In the genomic region with DNA sequence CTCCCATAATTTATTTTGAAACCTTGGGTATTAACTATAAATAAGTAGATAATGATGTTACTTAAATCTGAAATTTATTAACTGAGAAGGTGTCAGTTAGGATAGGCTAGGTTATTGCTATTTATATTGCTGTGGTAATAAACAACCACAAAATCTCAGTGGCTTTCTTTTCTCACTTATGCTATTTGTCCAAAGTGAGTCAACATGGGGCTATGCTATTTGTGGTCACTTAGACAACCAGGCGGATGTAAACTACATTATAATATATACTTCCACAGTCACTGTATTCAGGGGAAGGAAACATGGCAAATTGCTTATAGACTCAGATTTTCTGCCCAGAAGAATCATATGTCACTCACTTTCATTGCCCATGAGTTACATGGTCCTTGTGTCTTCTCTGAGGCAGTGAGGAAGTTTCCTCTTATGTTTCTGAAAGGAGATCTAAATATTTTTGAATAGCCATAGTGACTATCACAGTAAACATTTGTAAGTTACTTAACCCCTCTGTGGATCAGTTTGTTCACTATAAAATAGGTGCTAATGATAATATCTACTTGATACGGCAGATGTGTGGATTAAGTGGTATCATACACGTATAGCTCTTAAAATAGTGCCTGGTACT, we compare ENCODE assay signal across 10 cellular contexts. TPM values are rescaled to one million over a fixed set of nuclear protein-coding genes. Genes with fewer than 3 reads are reported as not detected.
A peak's percentile ranks its signal among the peaks of the same experiment; 100 is the strongest.
DNase-seq lines count a peak whose midpoint lies in the region; ATAC-seq and TF ChIP-seq lines count a peak whose summit lies in the region.
"Had no signal": no experiment of that assay in that cellular context is flagged by ENCODE, and none has a peak within 500 bp of the region (broad histone marks: within the 10 kb centered on the region; RNA-seq: fewer than 3 reads in every experiment).

No MANE protein-coding gene starts in this region.

- H3K9me3 Mint-ChIP-seq in activated naive CD8-positive, alpha-beta T cell treated with anti-CD3 and anti-CD28 coated beads, Interleukin-2, amount 50 U/mL, for 24 hours: no peaks in the 10 kb centered on the region
- H3K9me3 Mint-ChIP-seq in activated naive CD8-positive, alpha-beta T cell treated with anti-CD3 and anti-CD28 coated beads for 36 hours: no peaks in the 10 kb centered on the region
- no peaks in the 10 kb centered on the region for H3K9me3 Mint-ChIP-seq in chondrocyte (ENCODE audit: low read depth)
- H3K9me3 Mint-ChIP-seq: activated T-helper 17 cell treated with anti-CD3 and anti-CD28 coated beads, Interleukin-2, amount 50 U/mL, for 72 hours had no signal

- H3K27me3 Mint-ChIP-seq in activated naive CD8-positive, alpha-beta T cell treated with anti-CD3 and anti-CD28 coated beads, Interleukin-2, amount 50 U/mL, for 24 hours: no peaks in the 10 kb centered on the region
- no peaks in the 10 kb centered on the region for H3K27me3 Mint-ChIP-seq in activated naive CD8-positive, alpha-beta T cell treated with anti-CD3 and anti-CD28 coated beads for 36 hours
- no peaks in the 10 kb centered on the region for H3K27me3 Mint-ChIP-seq in chondrocyte (ENCODE audit: low read depth)
- H3K27me3 Mint-ChIP-seq: activated T-helper 17 cell treated with anti-CD3 and anti-CD28 coated beads, Interleukin-2, amount 50 U/mL, for 72 hours had no signal

- H3K36me3 Mint-ChIP-seq in activated naive CD8-positive, alpha-beta T cell treated with anti-CD3 and anti-CD28 coated beads, Interleukin-2, amount 50 U/mL, for 24 hours (ENCODE audit: low read depth): peaks cover 3% of the 10 kb centered on the region
- H3K36me3 Mint-ChIP-seq in activated naive CD8-positive, alpha-beta T cell treated with anti-CD3 and anti-CD28 coated beads for 36 hours: peaks cover 9% of the 10 kb centered on the region
- peaks cover 1% of the 10 kb centered on the region for H3K36me3 Mint-ChIP-seq in chondrocyte (ENCODE audit: low read depth)

- H3K27ac Mint-ChIP-seq in activated naive CD8-positive, alpha-beta T cell treated with anti-CD3 and anti-CD28 coated beads, Interleukin-2, amount 50 U/mL, for 24 hours: no peak overlapping the region
- no peak overlapping the region for H3K27ac Mint-ChIP-seq in activated naive CD8-positive, alpha-beta T cell treated with anti-CD3 and anti-CD28 coated beads for 36 hours
- no peak overlapping the region for H3K27ac Mint-ChIP-seq in chondrocyte (ENCODE audit: unreplicated experiment)
- H3K27ac Mint-ChIP-seq: activated T-helper 17 cell treated with anti-CD3 and anti-CD28 coated beads, Interleukin-2, amount 50 U/mL, for 72 hours had no signal

- ATAC-seq in GM19452 (IDR thresholded peaks at IDR 0.05; ENCODE audit: unreplicated experiment): peak; percentile 87
- ATAC-seq in HG03108 (IDR thresholded peaks at IDR 0.05; ENCODE audit: unreplicated experiment): peak; percentile 83
- no peak for ATAC-seq in activated naive CD8-positive, alpha-beta T cell treated with anti-CD3 and anti-CD28 coated beads, Interleukin-2, amount 50 U/mL, for 24 hours
- ATAC-seq: activated T-helper 17 cell treated with anti-CD3 and anti-CD28 coated beads, Interleukin-2, amount 50 U/mL, for 72 hours had no signal

- peaks cover 38% of the 10 kb centered on the region for H3K4me1 Mint-ChIP-seq in activated naive CD8-positive, alpha-beta T cell treated with anti-CD3 and anti-CD28 coated beads, Interleukin-2, amount 50 U/mL, for 24 hours
- peaks cover 40% of the 10 kb centered on the region for H3K4me1 Mint-ChIP-seq in activated naive CD8-positive, alpha-beta T cell treated with anti-CD3 and anti-CD28 coated beads for 36 hours
- peaks cover 30% of the 10 kb centered on the region for H3K4me1 Mint-ChIP-seq in chondrocyte (ENCODE audit: low read depth)

- TF ChIP-seq CTCF in AG10803 (conservative IDR thresholded peaks at IDR 0.05; ENCODE audit: low read length): no peak
- no peak for TF ChIP-seq CTCF in astrocyte of the spinal cord (IDR thresholded peaks at IDR 0.05; ENCODE audit: low read depth, low read length)
- TF ChIP-seq CTCF in chondrocyte (IDR thresholded peaks at IDR 0.05): no peak

- H3K4me3 ChIP-seq in AG10803 (ENCODE audit: low read length) (no peak overlapping the region), astrocyte of the spinal cord (ENCODE audit: low read depth, low read length) (no peak overlapping the region)

- DNase-seq in AG10803 (ENCODE audit: low read depth) (peak; percentile 81), astrocyte of the spinal cord (ENCODE audit: low read depth, low spot score) (peak; percentile 69), chondrocyte (ENCODE audit: low spot score) (no peak)
- no peak for DNase-seq in activated naive CD4-positive, alpha-beta T cell treated with anti-CD3 and anti-CD28 coated beads, Interleukin-2, amount 50 U/mL, for 16 hours
- DNase-seq in activated naive CD8-positive, alpha-beta T cell treated with anti-CD3 and anti-CD28 coated beads, Interleukin-2, amount 50 U/mL, for 24 hours: no peak
- DNase-seq in activated naive CD8-positive, alpha-beta T cell treated with anti-CD3 and anti-CD28 coated beads for 36 hours: no peak
- DNase-seq: BE2C had no signal

- in situ Hi-C loops in astrocyte of the spinal cord (cut with HindIII; ENCODE audit: low sequenced_read_pairs): no loop called here

- no peak overlapping the region for H3K4me3 Mint-ChIP-seq in activated naive CD8-positive, alpha-beta T cell treated with anti-CD3 and anti-CD28 coated beads, Interleukin-2, amount 50 U/mL, for 24 hours
- H3K4me3 Mint-ChIP-seq in activated naive CD8-positive, alpha-beta T cell treated with anti-CD3 and anti-CD28 coated beads for 36 hours: no peak overlapping the region
- no peak overlapping the region for H3K4me3 Mint-ChIP-seq in chondrocyte (ENCODE audit: unreplicated experiment)
- H3K4me3 Mint-ChIP-seq: activated T-helper 17 cell treated with anti-CD3 and anti-CD28 coated beads, Interleukin-2, amount 50 U/mL, for 72 hours had no signal

RNA-seq across cellular contexts. Expression of a gene that starts 19.8 kb away (rescaled TPM):
- total RNA-seq in activated naive CD8-positive, alpha-beta T cell treated with anti-CD3 and anti-CD28 coated beads for 36 hours: 10 to 100 TPM; 41.2 to 47.1 TPM
- total RNA-seq in chondrocyte: 35.5 to 42.5 TPM (median 35.8 TPM) in 3 replicates

RNA-seq across cellular contexts. Expression of a gene that starts 20.6 kb away (rescaled TPM):
- total RNA-seq in activated naive CD8-positive, alpha-beta T cell treated with anti-CD3 and anti-CD28 coated beads for 36 hours: 10 to 100 TPM; 33.2 to 33.5 TPM
- 143 to 206 TPM (median 148 TPM) in 3 replicates for total RNA-seq in chondrocyte

Comparison
In these comparisons a context has a peak if more than half of its experiments do, and no peak if none do; other contexts are left out.
1. DNase-seq: peak in AG10803 (single experiment) and astrocyte of the spinal cord (single experiment); none in activated naive CD4-positive, alpha-beta T cell treated with anti-CD3 and anti-CD28 coated beads, Interleukin-2, amount 50 U/mL, for 16 hours (single experiment), activated naive CD8-positive, alpha-beta T cell treated with anti-CD3 and anti-CD28 coated beads, Interleukin-2, amount 50 U/mL, for 24 hours (single experiment), activated naive CD8-positive, alpha-beta T cell treated with anti-CD3 and anti-CD28 coated beads for 36 hours (single experiment) and chondrocyte (single experiment).